12 cellular contexts compared by ENCODE assay signal in genomic region chr11:12165237-12165875, GRCh38. TPM values are rescaled to one million over a fixed set of nuclear protein-coding genes. Genes with fewer than 3 reads are reported as not detected.
A peak's percentile ranks its signal among the peaks of the same experiment; 100 is the strongest.
DNase-seq lines count a peak whose midpoint lies in the region; ATAC-seq and TF ChIP-seq lines count a peak whose summit lies in the region.
"Had no signal": no experiment of that assay in that cellular context is flagged by ENCODE, and none has a peak within 500 bp of the region (broad histone marks: within the 10 kb centered on the region; RNA-seq: fewer than 3 reads in every experiment).

No MANE protein-coding gene starts in this region.

- CTCF ChIA-PET in AG04450 (lab: Charles Lee), result interaction anchor here (1.4 kb wide), 1 partner anchor 116 kb away, joined by 6 read pairs; no protein-coding TSS in a partner anchor

- peak overlapping the region; percentile 3 for H3K27ac ChIP-seq in AG04450 (ENCODE audit: low read depth, low read length)
- peak overlapping the region; percentile 4 for H3K27ac ChIP-seq in angular gyrus (ENCODE audit: low read depth, low read length)
- H3K27ac ChIP-seq in muscle layer of duodenum (ENCODE audit: low read length), result peak overlapping the region; percentile 25
- H3K27ac ChIP-seq in psoas muscle, result no peak overlapping the region

- H3K9me3 ChIP-seq in AG04450 (ENCODE audit: control insufficient read depth, insufficient read depth, low read length) (no peaks in the 10 kb centered on the region), muscle layer of duodenum (ENCODE audit: control insufficient read depth in 1 of 2, low read length in 2 of 2) (no peaks in the 10 kb centered on the region), psoas muscle (no peaks in the 10 kb centered on the region)

- H3K4me3 ChIP-seq in AG04450 (ENCODE audit: low read depth, low read length) (no peak overlapping the region), muscle layer of duodenum (ENCODE audit: low read depth in 1 of 2, low read length in 2 of 2) (no peak overlapping the region), psoas muscle (no peak overlapping the region)

- intact Hi-C loops in psoas muscle (cut with DNase I), result no loop called here

- ATAC-seq in GM18909 (IDR thresholded peaks at IDR 0.05; ENCODE audit: poor library complexity, unreplicated experiment) (peak; percentile 36), GM18519 (IDR thresholded peaks at IDR 0.05; ENCODE audit: low FRiP score, unreplicated experiment) (no peak), psoas muscle (no peak)

- POLR2A ChIA-PET in AG04450 (lab: Yijun Ruan, JAX), result no interaction called here

- H3K27me3 ChIP-seq in AG04450 (ENCODE audit: control insufficient read depth, insufficient read depth, low read length), result no peaks in the 10 kb centered on the region
- no peaks in the 10 kb centered on the region for H3K27me3 ChIP-seq in muscle layer of duodenum (ENCODE audit: low read depth, low read length)
- H3K27me3 ChIP-seq in psoas muscle (ENCODE audit: insufficient read depth in 3 of 3, low read length in 2 of 3), result no peaks in the 10 kb centered on the region

- TF ChIP-seq CTCF in AG04450 (IDR thresholded peaks at IDR 0.05; ENCODE audit: low read depth, low read length), result no peak
- TF ChIP-seq CTCF in psoas muscle (IDR thresholded peaks at IDR 0.05), result no peak

- DNase-seq in AG04450 (ENCODE audit: low read depth, low spot score), result no peak
- DNase-seq in psoas muscle, result no peak
- DNase-seq in stimulated activated CD4-positive, alpha-beta T cell treated with anti-CD3 and anti-CD28 coated beads, Interleukin-1b, Interleukin-23, amount 100 ng/mL, for 48 hours, result no peak
- no peak for DNase-seq in H4 (ENCODE audit: low spot score)
- DNase-seq: activated CD4-positive, alpha-beta T cell treated with anti-CD3 and anti-CD28 coated beads, Interleukin-2, amount 50 U/mL, for 48 hours; H9; NCI-H1930; occipital lobe had no signal

- H3K4me1 ChIP-seq in muscle layer of duodenum (ENCODE audit: control insufficient read depth in 1 of 2, insufficient read depth in 2 of 2, low read length in 2 of 2) (peaks cover 6 to 23% of the 10 kb centered on the region in 2 donors), psoas muscle (peaks cover 22% of the 10 kb centered on the region)

- H3K36me3 ChIP-seq in muscle layer of duodenum (ENCODE audit: control insufficient read depth in 1 of 2, insufficient read depth in 2 of 2, low read length in 2 of 2) (peaks cover 7 to 24% of the 10 kb centered on the region in 2 donors), psoas muscle (ENCODE audit: insufficient read depth in 1 of 2, low read depth in 1 of 2) (peaks cover 0 to 13% of the 10 kb centered on the region in 2 donors)

- WGBS in psoas muscle, 3 donors, result 68 to 92% (median 88%) methylated on average over 8 of the region's 8 CpGs

RNA-seq across cellular contexts. Expression of gene MICAL2, which starts 55.0 kb away (rescaled TPM):
- polyA plus RNA-seq in AG04450 (2011; rRNA removed), result 171 and 222 TPM in 2 replicates
- polyA minus RNA-seq in AG04450 (2011; rRNA and poly(A)+ RNA removed), result 389 and 460 TPM in 2 replicates
- 10 to 100 TPM; 14.0 to 45.7 (median 29.0) TPM for total RNA-seq in psoas muscle
- 10 to 100 TPM in 2 of 3 donors, 1 to 10 TPM in 1; 6.8 to 15.0 (median 11.7) TPM for polyA plus RNA-seq in psoas muscle
- 52.1 and 53.4 TPM in 2 replicates for total RNA-seq in H4 (2014; rRNA removed; shearing (Covaris generic))
